ENCODE assay signal across 8 cellular contexts in the genomic region with DNA sequence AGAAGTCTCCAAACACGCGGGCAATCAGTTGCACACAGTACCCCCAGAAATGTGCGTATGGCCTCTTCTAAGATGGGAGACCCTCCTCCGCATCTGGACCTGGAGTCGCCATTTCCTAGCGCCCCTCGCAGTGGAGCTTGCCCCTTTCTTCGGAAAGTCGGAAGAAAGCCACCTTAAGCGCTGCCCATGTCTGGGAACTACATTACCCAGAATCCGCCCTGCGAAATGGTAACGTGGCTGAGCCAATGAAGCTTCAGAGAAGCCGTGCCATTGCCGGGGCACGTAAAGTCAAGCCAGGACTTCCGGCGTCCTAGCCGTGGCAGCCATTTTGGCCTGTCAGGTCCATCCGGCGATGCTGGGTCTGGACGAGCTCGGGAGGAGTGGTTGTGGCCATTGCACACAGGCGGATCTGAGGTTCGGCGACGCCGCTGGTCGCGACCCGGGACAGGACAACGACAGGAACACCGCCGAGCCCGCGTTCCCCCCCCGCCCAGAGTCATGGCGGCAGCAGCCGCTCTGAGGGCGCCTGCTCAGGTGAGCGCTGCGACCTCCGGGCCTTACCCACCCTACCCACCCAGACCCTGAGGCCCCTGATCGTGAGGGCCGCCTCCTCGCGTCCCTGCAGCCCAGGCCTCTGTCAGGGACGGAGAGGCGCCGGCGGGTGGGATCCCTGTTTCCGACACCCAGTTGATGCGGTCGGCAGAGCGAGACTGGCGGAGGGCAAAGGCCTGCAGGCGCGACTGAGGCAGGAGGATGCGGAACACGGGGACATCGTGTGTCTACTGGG. TPM values are rescaled to one million over a fixed set of nuclear protein-coding genes. Genes with fewer than 3 reads are reported as not detected.
DNase-seq lines count a peak whose midpoint lies in the region; ATAC-seq and TF ChIP-seq lines count a peak whose summit lies in the region.

A gene (plus strand): TSS at position 332 of the 787 bp plus-strand sequence. CDS start 167 bp downstream, at position 499.

- H3K27me3 ChIP-seq in H7 (ENCODE audit: control insufficient read depth, insufficient read depth, low read length) (no peaks in the 10 kb centered on the region), MG63 (no peaks in the 10 kb centered on the region), thoracic aorta (replicated peaks; ENCODE audit: insufficient read depth) (no peaks in the 10 kb centered on the region)

- H3K36me3 Mint-ChIP-seq in activated naive CD4-positive, alpha-beta T cell treated with anti-CD3 and anti-CD28 coated beads, Interleukin-2, amount 50 U/mL, for 72 hours, result peaks cover 56 to 68% of the 10 kb centered on the region in 2 donors
- H3K36me3 Mint-ChIP-seq in glutamatergic neuron (ENCODE audit: unreplicated experiment), result peaks cover 16% of the 10 kb centered on the region
- peaks cover 37% of the 10 kb centered on the region for H3K36me3 Mint-ChIP-seq in osteocyte (ENCODE audit: unreplicated experiment)

- peak within 1 kb of the TSS; percentile 89 for H3K9ac ChIP-seq in ES-I3 (ENCODE audit: low read depth, low read length)

- peak within 1 kb of the TSS; percentile 87 for H3K4me3 ChIP-seq in H7 (ENCODE audit: insufficient read depth, low read depth, low read length)
- peak within 1 kb of the TSS; percentile 69 for H3K4me3 ChIP-seq in MG63
- peak within 1 kb of the TSS; percentile 76 for H3K4me3 ChIP-seq in thoracic aorta

- peak; percentile 96 for DNase-seq in H7
- peak; percentile 95 for DNase-seq in MG63
- peak; percentile 38 for DNase-seq in SKM-1 treated with dmso at 0.1 percent for 144 hours (lab: John Stamatoyannopoulos, UW; ENCODE audit: unreplicated experiment)
- DNase-seq in activated naive CD4-positive, alpha-beta T cell treated with anti-CD3 and anti-CD28 coated beads, Interleukin-2, amount 50 U/mL, for 72 hours (ENCODE audit: low spot score in 2 of 2), result peak; percentile 82 to 86
- DNase-seq in glutamatergic neuron, result peak; percentile 91
- DNase-seq in osteocyte (ENCODE audit: extremely low spot score, unreplicated experiment), result peak; percentile 94
- DNase-seq in thoracic aorta (ENCODE audit: low spot score), result peak; percentile 35

- H3K9me3 ChIP-seq in ES-I3 (ENCODE audit: control insufficient read depth, insufficient read depth, low read length) (no peaks in the 10 kb centered on the region), MG63 (peaks cover 19% of the 10 kb centered on the region), thoracic aorta (peaks cover 15% of the 10 kb centered on the region)

- H3K27ac Mint-ChIP-seq in activated naive CD4-positive, alpha-beta T cell treated with anti-CD3 and anti-CD28 coated beads, Interleukin-2, amount 50 U/mL, for 72 hours, result peak within 1 kb of the TSS; percentile 84 to 93
- H3K27ac Mint-ChIP-seq in glutamatergic neuron (ENCODE audit: unreplicated experiment), result peak within 1 kb of the TSS; percentile 85
- H3K27ac Mint-ChIP-seq in osteocyte (ENCODE audit: unreplicated experiment), result peak within 1 kb of the TSS; percentile 89

- no peaks in the 10 kb centered on the region for H3K4me1 ChIP-seq in ES-I3 (ENCODE audit: insufficient read depth, low read length)
- peaks cover 6 to 8% of the 10 kb centered on the region in 2 donors for H3K4me1 ChIP-seq in thoracic aorta (ENCODE audit: control insufficient read depth in 1 of 2, low read depth in 2 of 2)

- peaks cover 2% of the 10 kb centered on the region for H3K27me3 Mint-ChIP-seq in glutamatergic neuron (ENCODE audit: unreplicated experiment)
- H3K27me3 Mint-ChIP-seq in osteocyte (ENCODE audit: unreplicated experiment), result no peaks in the 10 kb centered on the region

- H3K9me3 Mint-ChIP-seq in activated naive CD4-positive, alpha-beta T cell treated with anti-CD3 and anti-CD28 coated beads, Interleukin-2, amount 50 U/mL, for 72 hours, result peaks cover 22 to 30% of the 10 kb centered on the region in 2 donors
- H3K9me3 Mint-ChIP-seq in glutamatergic neuron (ENCODE audit: unreplicated experiment), result peaks cover 12% of the 10 kb centered on the region
- H3K9me3 Mint-ChIP-seq in osteocyte (ENCODE audit: unreplicated experiment), result peaks cover 28% of the 10 kb centered on the region

- no peaks in the 10 kb centered on the region for H3K36me3 ChIP-seq in ES-I3 (ENCODE audit: insufficient read depth, low read length)
- peaks cover 1% of the 10 kb centered on the region for H3K36me3 ChIP-seq in H7 (replicated peaks; ENCODE audit: control insufficient read depth, insufficient read depth, low read length)
- H3K36me3 ChIP-seq in MG63, result peaks cover 35% of the 10 kb centered on the region
- peaks cover 7% of the 10 kb centered on the region for H3K36me3 ChIP-seq in thoracic aorta

- H3K4me1 Mint-ChIP-seq in glutamatergic neuron (ENCODE audit: low read depth, unreplicated experiment) (no peaks in the 10 kb centered on the region), osteocyte (ENCODE audit: unreplicated experiment) (peaks cover 14% of the 10 kb centered on the region)

- ATAC-seq in activated naive CD4-positive, alpha-beta T cell treated with anti-CD3 and anti-CD28 coated beads, Interleukin-2, amount 50 U/mL, for 72 hours, result peak; percentile 99 to 100
- peak; percentile 69 for ATAC-seq in thoracic aorta (ENCODE audit: insufficient number of reproducible peaks, low FRiP score, low read depth)

- H3K27ac ChIP-seq in thoracic aorta, result peak within 1 kb of the TSS in 1 of 2 donors; percentile 22

- TF ChIP-seq CTCF in glutamatergic neuron (IDR thresholded peaks at IDR 0.05; ENCODE audit: partially characterized antibody, unreplicated experiment), result no peak
- TF ChIP-seq CTCF in osteocyte (IDR thresholded peaks at IDR 0.05), result no peak
- no peak for TF ChIP-seq CTCF in thoracic aorta (IDR thresholded peaks at IDR 0.05)

- H3K4me3 Mint-ChIP-seq in glutamatergic neuron (ENCODE audit: unreplicated experiment), result peak within 1 kb of the TSS; percentile 96
- peak within 1 kb of the TSS; percentile 88 for H3K4me3 Mint-ChIP-seq in osteocyte (ENCODE audit: unreplicated experiment)

RNA-seq across cellular contexts. Expression of the gene that starts here (rescaled TPM):
- 13.4 and 15.4 TPM in 2 replicates for total RNA-seq in H7 (2014; rRNA removed; shearing (Covaris generic))
- total RNA-seq in MG63 (2014; rRNA removed; shearing (Covaris generic); ENCODE audit: low replicate concordance), result 3.3 and 5.7 TPM in 2 replicates
- total RNA-seq in activated naive CD4-positive, alpha-beta T cell treated with anti-CD3 and anti-CD28 coated beads, Interleukin-2, amount 50 U/mL, for 72 hours, result 10 to 100 TPM; 16.1 to 21.3 TPM
- total RNA-seq in glutamatergic neuron (ENCODE audit: unreplicated experiment) (22.7 TPM), osteocyte (18.8 TPM in 2 replicates), thoracic aorta (10 to 100 TPM in 1 of 2 donors, 1 to 10 TPM in 1; 8.7 to 15.4 TPM)

Comparison
In these comparisons a context has a peak if more than half of its experiments do, and no peak if none do; other contexts are left out.
1. DNase-seq: peak in every context shown above with its lines; median percentile 96 in H7; 95 in MG63; 94 in osteocyte; 91 in glutamatergic neuron; 84 in activated naive CD4-positive, alpha-beta T cell treated with anti-CD3 and anti-CD28 coated beads, Interleukin-2, amount 50 U/mL, for 72 hours; 38 in SKM-1 treated with dmso at 0.1 percent for 144 hours; 35 in thoracic aorta.